ENCODE assay signal across 8 cellular contexts in genomic region chr20:43458422-43458924, GRCh38. TPM values are rescaled to one million over a fixed set of nuclear protein-coding genes. Genes with fewer than 3 reads are reported as not detected.
DNase-seq lines count a peak whose midpoint lies in the region; ATAC-seq, FAIRE-seq and TF ChIP-seq lines count a peak whose summit lies in the region.

No MANE protein-coding gene starts in this region.

- H3K27ac ChIP-seq in gastrocnemius medialis, result peak overlapping the region; percentile 99 to 100 (median 100)

- in situ Hi-C loops in gastrocnemius medialis (cut with MboI; ENCODE audit: low sequenced_read_pairs in 4 of 4), result loop anchor here in 1 of 4 donors (25.0 kb wide), 1 partner anchor 754 kb away; the partner anchor contains the start of gene OSER1

- peaks cover 2 to 43% of the 10 kb centered on the region in 2 donors for H3K36me3 ChIP-seq in gastrocnemius medialis

- ATAC-seq in GM21423 (IDR thresholded peaks at IDR 0.05; ENCODE audit: unreplicated experiment) (peak; percentile 7), T-cell (replicated peaks in 1 of 4) (peak in 1 of 4 experiments; percentile 1), gastrocnemius medialis (no peak)

- H3K4me3 Mint-ChIP-seq in T-cell, result peak overlapping the region; percentile 88 to 97 (median 92)

- DNase-seq in AG09309 (ENCODE audit: low read depth) (no peak), T-cell (peak in 6 of 34 experiments; percentile 8 to 38 (median 28)), foreskin fibroblast (no peak), gastrocnemius medialis (no peak), NCI-H524 (lab: John Stamatoyannopoulos, UW) (no peak), NCI-H446 treated with DMSO at 0.1 percent for 48 hours (lab: John Stamatoyannopoulos, UW) (no peak), HTR-8/SVneo (ENCODE audit: insufficient read length, low spot score) (no peak)

- no peaks in the 10 kb centered on the region for H3K9me3 Mint-ChIP-seq in T-cell

- H3K4me3 ChIP-seq in AG09309 (ENCODE audit: control insufficient read depth, low read depth, low read length), result peak overlapping the region; percentile 81
- peak overlapping the region; percentile 79 to 88 for H3K4me3 ChIP-seq in foreskin fibroblast (ENCODE audit: low read depth in 1 of 2, low read length in 2 of 2)
- H3K4me3 ChIP-seq in gastrocnemius medialis, result peak overlapping the region; percentile 88 to 97 (median 96)

- peaks cover 4 to 9% of the 10 kb centered on the region in 2 donors for H3K27me3 Mint-ChIP-seq in T-cell

- peaks cover 11 to 33% of the 10 kb centered on the region in 2 donors for H3K4me1 ChIP-seq in gastrocnemius medialis

- H3K36me3 Mint-ChIP-seq in T-cell, result peaks cover 31% of the 10 kb centered on the region

- TF ChIP-seq CTCF in AG09309 (IDR thresholded peaks at IDR 0.05; ENCODE audit: control insufficient read depth, insufficient read depth, low read depth, low read length, missing control alignments), result no peak
- no peak for TF ChIP-seq CTCF in foreskin fibroblast (IDR thresholded peaks at IDR 0.05; ENCODE audit: low read depth, low read length)
- TF ChIP-seq CTCF in gastrocnemius medialis (IDR thresholded peaks at IDR 0.05 in 4 of 5, conservative IDR thresholded peaks at IDR 0.05 in 1 of 5), result no peak

- peak overlapping the region; percentile 71 to 74 for H3K27ac Mint-ChIP-seq in T-cell

- no peak for TF ChIP-seq POLR2A in gastrocnemius medialis (IDR thresholded peaks at IDR 0.05)

- H3K9me3 ChIP-seq in gastrocnemius medialis, result no peaks in the 10 kb centered on the region

- peaks cover 45 to 48% (median 45%) of the 10 kb centered on the region in 3 donors for H3K4me1 Mint-ChIP-seq in T-cell

- no peaks in the 10 kb centered on the region for H3K27me3 ChIP-seq in gastrocnemius medialis

- CTCF ChIA-PET in T-cell (lab: Charles Lee), result interaction anchor here (0.6 to 1.4 kb wide), 4 partner anchors 10 to 756 kb away, joined by 3 to 4 read pairs (median 3); no protein-coding TSS in a partner anchor

- intact Hi-C loops in gastrocnemius medialis (cut with DNase I; ENCODE audit: low total_unique reads), result loop anchor here (10.0 kb wide), 2 partner anchors 756 to 846 kb away; partner anchors contain the start of gene OSER1

- FAIRE-seq in HTR-8/SVneo (lab: Jason Lieb, UNC), result no peak

- POLR2A ChIA-PET in T-cell (lab: Charles Lee), result interaction anchor here (0.6 to 0.7 kb wide), 6 partner anchors 8 to 1842 kb away, joined by 3 to 5 read pairs (median 4); partner anchors contain the start of gene CHD6 (in 1 of the 2)

RNA-seq across cellular contexts. Expression of gene SRSF6, which starts 0.8 kb away (rescaled TPM):
- total RNA-seq in T-cell (100 to 1,000 TPM; 154 to 277 (median 174) TPM), gastrocnemius medialis (10 to 100 TPM; 18.8 to 29.8 (median 21.0) TPM)

RNA-seq across cellular contexts. Expression of gene L3MBTL1, which starts 49.0 kb away (rescaled TPM):
- total RNA-seq in T-cell (10 to 100 TPM; 15.5 to 20.1 (median 16.1) TPM), gastrocnemius medialis (1 to 10 TPM; 1.1 to 6.0 (median 3.7) TPM)

Comparison
In these comparisons a context has a peak if more than half of its experiments do, and no peak if none do; other contexts are left out.
1. RNA of gene SRSF6, which starts 0.8 kb away (total RNA-seq): 154 to 277 TPM in T-cell; 18.8 to 29.8 TPM in gastrocnemius medialis; every median in the first group is over 4 times any median in the second.
2. Peak in every context shown above with its lines, with median percentiles within 50 percentile points of each other: H3K4me3 ChIP-seq.